18 cellular contexts compared by ENCODE assay signal in the genomic region with DNA sequence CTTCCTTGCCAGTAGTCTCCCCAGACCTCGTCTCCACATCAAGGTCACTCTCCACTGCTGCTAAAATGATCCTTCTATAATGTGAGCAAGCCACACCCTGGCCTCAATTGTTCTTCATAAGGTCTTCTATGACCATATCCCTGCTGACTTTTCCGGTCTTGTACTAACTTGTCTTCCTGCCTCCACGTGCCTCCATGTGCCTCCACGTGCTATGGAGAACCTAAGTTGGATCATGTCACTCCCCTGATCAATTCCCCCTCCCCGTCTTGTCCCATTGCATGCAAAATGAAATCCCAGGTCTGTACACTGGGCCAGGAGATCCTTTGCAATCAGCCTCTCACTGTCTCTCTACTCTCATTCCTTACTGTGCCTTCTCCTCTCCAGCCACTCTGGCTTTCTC.
DNase-seq lines count a peak whose midpoint lies in the region; ATAC-seq and TF ChIP-seq lines count a peak whose summit lies in the region.
"Had no signal": no experiment of that assay in that cellular context is flagged by ENCODE, and none has a peak within 500 bp of the region (broad histone marks: within the 10 kb centered on the region; RNA-seq: fewer than 3 reads in every experiment).

No MANE protein-coding gene starts in this region.

- H3K4me3 Mint-ChIP-seq in MCF 10A (ENCODE audit: unreplicated experiment) (no peak overlapping the region), nephron (no peak overlapping the region)
- H3K4me3 Mint-ChIP-seq in activated CD4-positive, alpha-beta T cell treated with anti-CD3 and anti-CD28 coated beads, Interleukin-2, amount 10 ng/mL, durations not matched to agents 7 days and 5 days, result no peak overlapping the region
- H3K4me3 Mint-ChIP-seq: B cell; CD8-positive, alpha-beta T cell had no signal

- no peak overlapping the region for H3K27ac ChIP-seq in mammary epithelial cell (ENCODE audit: insufficient read depth, low read depth, low read length)
- H3K27ac ChIP-seq: BLaER1 treated with 17β-estradiol and CSF1 and Interleukin-3, amounts not matched to agents 10 nM and 100 nM had no signal

- H3K27me3 ChIP-seq in mammary epithelial cell (ENCODE audit: insufficient read depth, low read length), result no peaks in the 10 kb centered on the region
- H3K27me3 ChIP-seq: BLaER1 treated with 17β-estradiol and CSF1 and Interleukin-3, amounts not matched to agents 10 nM and 100 nM had no signal

- TF ChIP-seq CTCF in mammary epithelial cell (conservative IDR thresholded peaks at IDR 0.05 in 1 of 2, IDR thresholded peaks at IDR 0.05 in 1 of 2; ENCODE audit: extremely low read depth in 1 of 2, insufficient read depth in 1 of 2, low read depth in 1 of 2, low read length in 2 of 2) (no peak), MCF 10A (IDR thresholded peaks at IDR 0.05; ENCODE audit: unreplicated experiment) (no peak), epithelial cell of esophagus (IDR thresholded peaks at IDR 0.05; ENCODE audit: insufficient read depth, low read depth, low read length, missing control alignments) (no peak), nephron (IDR thresholded peaks at IDR 0.05; ENCODE audit: unreplicated experiment in 3 of 3) (no peak)

- no peaks in the 10 kb centered on the region for H3K79me2 ChIP-seq in mammary epithelial cell (ENCODE audit: insufficient read depth, low read length)

- no peak for DNase-seq in mammary epithelial cell
- DNase-seq in MCF 10A (ENCODE audit: unreplicated experiment), result no peak
- peak; percentile 10 for DNase-seq in epithelial cell of esophagus (ENCODE audit: low read depth)
- DNase-seq in AG08395 (ENCODE audit: low spot score), result no peak
- DNase-seq in activated CD4-positive, alpha-beta T cell treated with anti-CD3 and anti-CD28 coated beads, Interleukin-2, amount 10 ng/mL, durations not matched to agents 7 days and 5 days, result no peak
- DNase-seq: 8988T; Calu3; CD8-positive, alpha-beta T cell; DMS79 treated with DMSO at 0.1 percent for 48 hours; GF-D8; GOT3; H7; HFFc6 had no signal

- WGBS in mammary epithelial cell (ENCODE audit: low coverage, missing lambda C conversion rate), result 52% methylated on average over 5 of the region's 5 CpGs

- H3K36me3 Mint-ChIP-seq in MCF 10A (ENCODE audit: insufficient read depth, unreplicated experiment) (no peaks in the 10 kb centered on the region), nephron (ENCODE audit: low read depth) (no peaks in the 10 kb centered on the region)
- H3K36me3 Mint-ChIP-seq in activated CD4-positive, alpha-beta T cell treated with anti-CD3 and anti-CD28 coated beads, Interleukin-2, amount 10 ng/mL, durations not matched to agents 7 days and 5 days (ENCODE audit: low read depth), result no peaks in the 10 kb centered on the region
- H3K36me3 Mint-ChIP-seq: CD8-positive, alpha-beta T cell had no signal

- peak overlapping the region; percentile 46 for H2AFZ ChIP-seq in mammary epithelial cell (ENCODE audit: low read depth, low read length)

- intact Hi-C loops in mammary epithelial cell (cut with micrococcal nuclease), result no loop called here
- intact Hi-C loops in MCF 10A (cut with micrococcal nuclease), result no loop called here

- no peak overlapping the region for H3K9ac ChIP-seq in mammary epithelial cell (ENCODE audit: insufficient read depth, low read length)
- H3K9ac ChIP-seq: BLaER1 treated with 17β-estradiol and CSF1 and Interleukin-3, amounts not matched to agents 10 nM and 100 nM had no signal

- no peak overlapping the region for H3K4me2 ChIP-seq in mammary epithelial cell (ENCODE audit: insufficient read depth, low read depth, low read length)
- H3K4me2 ChIP-seq: BLaER1 treated with 17β-estradiol and CSF1 and Interleukin-3, amounts not matched to agents 10 nM and 100 nM had no signal

- in situ Hi-C loops in mammary epithelial cell (cut with MboI; ENCODE audit: low sequenced_read_pairs in 2 of 2), result no loop called here

- no peak for ATAC-seq in HG03469 (IDR thresholded peaks at IDR 0.05; ENCODE audit: unreplicated experiment)
- ATAC-seq: CD8-positive, alpha-beta T cell; HCT116 had no signal

- H3K4me1 ChIP-seq in mammary epithelial cell (ENCODE audit: insufficient read depth, low read length), result no peaks in the 10 kb centered on the region
- H3K4me1 ChIP-seq: BLaER1 treated with 17β-estradiol and CSF1 and Interleukin-3, amounts not matched to agents 10 nM and 100 nM had no signal

- H3K36me3 ChIP-seq in mammary epithelial cell (ENCODE audit: insufficient read depth, low read length), result no peaks in the 10 kb centered on the region
- H3K36me3 ChIP-seq: BLaER1 treated with 17β-estradiol and CSF1 and Interleukin-3, amounts not matched to agents 10 nM and 100 nM had no signal

- no peaks in the 10 kb centered on the region for H3K9me3 ChIP-seq in mammary epithelial cell (replicated peaks; ENCODE audit: insufficient read depth, low read length)

- CTCF ChIA-PET in mammary epithelial cell (lab: Charles Lee; ENCODE audit: low non-redundant PET) (no interaction called here), MCF 10A (lab: Yijun Ruan, JAX) (interaction anchor here (0.7 kb wide), 1 partner anchor 28 kb away, joined by 3 read pairs; no protein-coding TSS in a partner anchor)
- CTCF ChIA-PET in activated CD4-positive, alpha-beta T cell treated with anti-CD3 and anti-CD28 coated beads, Interleukin-2, amount 10 ng/mL, durations not matched to agents 7 days and 5 days (lab: Charles Lee), result no interaction called here

- H3K9me3 Mint-ChIP-seq in MCF 10A (ENCODE audit: unreplicated experiment) (no peaks in the 10 kb centered on the region), nephron (peaks cover 3% of the 10 kb centered on the region)
- no peaks in the 10 kb centered on the region for H3K9me3 Mint-ChIP-seq in activated CD4-positive, alpha-beta T cell treated with anti-CD3 and anti-CD28 coated beads, Interleukin-2, amount 10 ng/mL, durations not matched to agents 7 days and 5 days
- H3K9me3 Mint-ChIP-seq: CD8-positive, alpha-beta T cell; HFFc6 had no signal

- H4K20me1 ChIP-seq in mammary epithelial cell (ENCODE audit: insufficient read depth, low read length), result no peaks in the 10 kb centered on the region
- H4K20me1 ChIP-seq: BLaER1 treated with 17β-estradiol and CSF1 and Interleukin-3, amounts not matched to agents 10 nM and 100 nM had no signal

- H3K4me1 Mint-ChIP-seq in MCF 10A (ENCODE audit: insufficient read depth, unreplicated experiment) (no peaks in the 10 kb centered on the region), nephron (peaks cover 37% of the 10 kb centered on the region)
- no peaks in the 10 kb centered on the region for H3K4me1 Mint-ChIP-seq in activated CD4-positive, alpha-beta T cell treated with anti-CD3 and anti-CD28 coated beads, Interleukin-2, amount 10 ng/mL, durations not matched to agents 7 days and 5 days
- H3K4me1 Mint-ChIP-seq: B cell had no signal

- H3K27ac Mint-ChIP-seq in MCF 10A (ENCODE audit: low read depth, unreplicated experiment) (no peak overlapping the region), nephron (peak overlapping the region; percentile 31 to 87 (median 38))
- H3K27ac Mint-ChIP-seq in activated CD4-positive, alpha-beta T cell treated with anti-CD3 and anti-CD28 coated beads, Interleukin-2, amount 10 ng/mL, durations not matched to agents 7 days and 5 days, result no peak overlapping the region
- H3K27ac Mint-ChIP-seq: B cell; CD8-positive, alpha-beta T cell had no signal

- POLR2A ChIA-PET in MCF 10A (lab: Yijun Ruan, JAX), result no interaction called here
- POLR2A ChIA-PET in activated CD4-positive, alpha-beta T cell treated with anti-CD3 and anti-CD28 coated beads, Interleukin-2, amount 10 ng/mL, durations not matched to agents 7 days and 5 days (lab: Charles Lee), result no interaction called here

- H3K4me3 ChIP-seq in mammary epithelial cell (replicated peaks in 1 of 3; ENCODE audit: insufficient read depth in 1 of 3, low read depth in 2 of 3, low read length in 3 of 3), result no peak overlapping the region
- H3K4me3 ChIP-seq in epithelial cell of esophagus (ENCODE audit: low read length), result no peak overlapping the region
- H3K4me3 ChIP-seq: BLaER1 treated with 17β-estradiol and CSF1 and Interleukin-3, amounts not matched to agents 10 nM and 100 nM had no signal

- dilution Hi-C loops in mammary epithelial cell (cut with HindIII; ENCODE audit: low sequenced_read_pairs), result no loop called here

- H3K27me3 Mint-ChIP-seq in MCF 10A (ENCODE audit: insufficient read depth, unreplicated experiment) (no peaks in the 10 kb centered on the region), nephron (ENCODE audit: low read depth) (peaks cover 5% of the 10 kb centered on the region)
- no peaks in the 10 kb centered on the region for H3K27me3 Mint-ChIP-seq in activated CD4-positive, alpha-beta T cell treated with anti-CD3 and anti-CD28 coated beads, Interleukin-2, amount 10 ng/mL, durations not matched to agents 7 days and 5 days

- BruUV-seq in mammary epithelial cell (replicated peaks; lab: Mats Ljungman, UMichigan) (no TSS peak), MCF 10A (replicated peaks; lab: Mats Ljungman, UMichigan) (no TSS peak)

Comparison
In these comparisons a context has a peak if more than half of its experiments do, and no peak if none do; other contexts are left out.
1. H3K27ac Mint-ChIP-seq: peak in nephron (3 of 3); none in MCF 10A (single experiment) and activated CD4-positive, alpha-beta T cell treated with anti-CD3 and anti-CD28 coated beads, Interleukin-2, amount 10 ng/mL, durations not matched to agents 7 days and 5 days (single experiment).